1 cellular context compared by ENCODE assay signal in the genomic region with DNA sequence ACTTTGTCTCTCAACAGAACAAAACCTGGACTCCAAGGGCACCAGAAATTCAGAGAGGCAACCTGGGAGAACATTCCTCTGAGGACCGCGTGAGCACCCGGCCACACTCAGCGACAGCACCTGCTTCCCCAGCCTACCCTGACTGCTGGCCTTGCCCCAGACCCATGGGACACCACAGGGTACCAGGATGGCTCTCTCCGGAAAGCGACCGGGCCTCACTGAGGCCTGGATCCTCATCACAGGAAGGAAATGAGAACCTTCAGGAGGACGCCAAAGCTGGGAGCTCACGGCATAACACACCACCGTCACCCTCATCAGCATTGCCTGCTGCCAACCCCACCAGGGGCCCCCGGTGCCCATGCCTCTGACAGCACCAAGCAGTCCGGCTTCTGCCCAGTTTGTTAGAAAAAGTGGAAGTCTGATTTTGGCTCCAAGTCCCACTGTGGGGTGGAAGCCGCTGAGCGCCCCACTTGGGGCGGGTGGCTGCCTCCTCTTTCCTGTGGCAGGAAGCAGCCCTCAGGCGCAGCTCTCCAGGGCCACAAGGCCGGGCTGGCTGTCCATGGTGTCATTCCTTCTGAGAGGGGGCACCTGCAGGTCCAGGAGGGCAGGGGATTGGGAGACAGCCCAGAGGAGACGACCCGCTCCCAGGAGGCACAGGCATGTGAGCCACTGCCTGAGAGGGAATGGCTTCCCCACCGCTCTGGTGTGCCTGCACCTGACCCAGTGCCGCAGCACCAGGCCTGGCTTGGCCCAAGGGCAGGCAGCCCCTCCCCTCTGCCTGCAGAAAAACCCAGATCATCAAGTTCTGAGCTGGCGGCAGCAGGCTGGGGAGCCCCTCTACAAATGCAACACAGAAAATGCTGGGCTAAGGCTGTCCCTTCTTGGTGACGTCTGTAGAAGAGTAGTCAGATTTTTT.
TF ChIP-seq lines count a peak whose summit lies in the region.

No MANE protein-coding gene starts in this region.

TF ChIP-seq in H1, 55 proteins besides CTCF, POLR2A, EP300 and RAD21:
- TF ChIP-seq CHD2 (IDR thresholded peaks at IDR 0.05; ENCODE audit: low read length) (no peak), FOSL1 (IDR thresholded peaks at IDR 0.05; ENCODE audit: insufficient read depth, low read depth, low read length) (no peak), HDAC6 (IDR thresholded peaks at IDR 0.05; ENCODE audit: low read depth, low read length) (no peak), YY1 (IDR thresholded peaks at IDR 0.05; ENCODE audit: low read depth, low read length) (no peak), ZNF274 (IDR thresholded peaks at IDR 0.05; ENCODE audit: borderline replicate concordance, extremely low read depth, low read length) (no peak), SP2 (IDR thresholded peaks at IDR 0.05; ENCODE audit: low read length) (no peak), TAF7 (optimal IDR thresholded peaks at IDR 0.05; ENCODE audit: borderline replicate concordance, low read depth, low read length) (no peak), NANOG (IDR thresholded peaks at IDR 0.05; ENCODE audit: insufficient read depth, low read depth, low read length, poor library complexity, severe bottlenecking) (no peak), RNF2 (IDR thresholded peaks at IDR 0.05; ENCODE audit: borderline replicate concordance, low read depth, low read length, missing control alignments, poor library complexity, severe bottlenecking) (no peak), BACH1 (IDR thresholded peaks at IDR 0.05; ENCODE audit: low read length) (no peak), TCF12 (IDR thresholded peaks at IDR 0.05; ENCODE audit: low read depth, low read length) (no peak), CTBP2 (IDR thresholded peaks at IDR 0.05; ENCODE audit: borderline replicate concordance, insufficient read depth, insufficient read length, low read length) (no peak), SUZ12 (IDR thresholded peaks at IDR 0.05; ENCODE audit: low read length) (no peak), GTF2F1 (IDR thresholded peaks at IDR 0.05; ENCODE audit: borderline replicate concordance, low read depth, low read length) (no peak)
- TF ChIP-seq, protein P1, sequence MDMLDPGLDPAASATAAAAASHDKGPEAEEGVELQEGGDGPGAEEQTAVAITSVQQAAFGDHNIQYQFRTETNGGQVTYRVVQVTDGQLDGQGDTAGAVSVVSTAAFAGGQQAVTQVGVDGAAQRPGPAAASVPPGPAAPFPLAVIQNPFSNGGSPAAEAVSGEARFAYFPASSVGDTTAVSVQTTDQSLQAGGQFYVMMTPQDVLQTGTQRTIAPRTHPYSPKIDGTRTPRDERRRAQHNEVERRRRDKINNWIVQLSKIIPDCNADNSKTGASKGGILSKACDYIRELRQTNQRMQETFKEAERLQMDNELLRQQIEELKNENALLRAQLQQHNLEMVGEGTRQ (IDR thresholded peaks at IDR 0.05; ENCODE audit: low read length), result no peak
- TF ChIP-seq, protein P2, sequence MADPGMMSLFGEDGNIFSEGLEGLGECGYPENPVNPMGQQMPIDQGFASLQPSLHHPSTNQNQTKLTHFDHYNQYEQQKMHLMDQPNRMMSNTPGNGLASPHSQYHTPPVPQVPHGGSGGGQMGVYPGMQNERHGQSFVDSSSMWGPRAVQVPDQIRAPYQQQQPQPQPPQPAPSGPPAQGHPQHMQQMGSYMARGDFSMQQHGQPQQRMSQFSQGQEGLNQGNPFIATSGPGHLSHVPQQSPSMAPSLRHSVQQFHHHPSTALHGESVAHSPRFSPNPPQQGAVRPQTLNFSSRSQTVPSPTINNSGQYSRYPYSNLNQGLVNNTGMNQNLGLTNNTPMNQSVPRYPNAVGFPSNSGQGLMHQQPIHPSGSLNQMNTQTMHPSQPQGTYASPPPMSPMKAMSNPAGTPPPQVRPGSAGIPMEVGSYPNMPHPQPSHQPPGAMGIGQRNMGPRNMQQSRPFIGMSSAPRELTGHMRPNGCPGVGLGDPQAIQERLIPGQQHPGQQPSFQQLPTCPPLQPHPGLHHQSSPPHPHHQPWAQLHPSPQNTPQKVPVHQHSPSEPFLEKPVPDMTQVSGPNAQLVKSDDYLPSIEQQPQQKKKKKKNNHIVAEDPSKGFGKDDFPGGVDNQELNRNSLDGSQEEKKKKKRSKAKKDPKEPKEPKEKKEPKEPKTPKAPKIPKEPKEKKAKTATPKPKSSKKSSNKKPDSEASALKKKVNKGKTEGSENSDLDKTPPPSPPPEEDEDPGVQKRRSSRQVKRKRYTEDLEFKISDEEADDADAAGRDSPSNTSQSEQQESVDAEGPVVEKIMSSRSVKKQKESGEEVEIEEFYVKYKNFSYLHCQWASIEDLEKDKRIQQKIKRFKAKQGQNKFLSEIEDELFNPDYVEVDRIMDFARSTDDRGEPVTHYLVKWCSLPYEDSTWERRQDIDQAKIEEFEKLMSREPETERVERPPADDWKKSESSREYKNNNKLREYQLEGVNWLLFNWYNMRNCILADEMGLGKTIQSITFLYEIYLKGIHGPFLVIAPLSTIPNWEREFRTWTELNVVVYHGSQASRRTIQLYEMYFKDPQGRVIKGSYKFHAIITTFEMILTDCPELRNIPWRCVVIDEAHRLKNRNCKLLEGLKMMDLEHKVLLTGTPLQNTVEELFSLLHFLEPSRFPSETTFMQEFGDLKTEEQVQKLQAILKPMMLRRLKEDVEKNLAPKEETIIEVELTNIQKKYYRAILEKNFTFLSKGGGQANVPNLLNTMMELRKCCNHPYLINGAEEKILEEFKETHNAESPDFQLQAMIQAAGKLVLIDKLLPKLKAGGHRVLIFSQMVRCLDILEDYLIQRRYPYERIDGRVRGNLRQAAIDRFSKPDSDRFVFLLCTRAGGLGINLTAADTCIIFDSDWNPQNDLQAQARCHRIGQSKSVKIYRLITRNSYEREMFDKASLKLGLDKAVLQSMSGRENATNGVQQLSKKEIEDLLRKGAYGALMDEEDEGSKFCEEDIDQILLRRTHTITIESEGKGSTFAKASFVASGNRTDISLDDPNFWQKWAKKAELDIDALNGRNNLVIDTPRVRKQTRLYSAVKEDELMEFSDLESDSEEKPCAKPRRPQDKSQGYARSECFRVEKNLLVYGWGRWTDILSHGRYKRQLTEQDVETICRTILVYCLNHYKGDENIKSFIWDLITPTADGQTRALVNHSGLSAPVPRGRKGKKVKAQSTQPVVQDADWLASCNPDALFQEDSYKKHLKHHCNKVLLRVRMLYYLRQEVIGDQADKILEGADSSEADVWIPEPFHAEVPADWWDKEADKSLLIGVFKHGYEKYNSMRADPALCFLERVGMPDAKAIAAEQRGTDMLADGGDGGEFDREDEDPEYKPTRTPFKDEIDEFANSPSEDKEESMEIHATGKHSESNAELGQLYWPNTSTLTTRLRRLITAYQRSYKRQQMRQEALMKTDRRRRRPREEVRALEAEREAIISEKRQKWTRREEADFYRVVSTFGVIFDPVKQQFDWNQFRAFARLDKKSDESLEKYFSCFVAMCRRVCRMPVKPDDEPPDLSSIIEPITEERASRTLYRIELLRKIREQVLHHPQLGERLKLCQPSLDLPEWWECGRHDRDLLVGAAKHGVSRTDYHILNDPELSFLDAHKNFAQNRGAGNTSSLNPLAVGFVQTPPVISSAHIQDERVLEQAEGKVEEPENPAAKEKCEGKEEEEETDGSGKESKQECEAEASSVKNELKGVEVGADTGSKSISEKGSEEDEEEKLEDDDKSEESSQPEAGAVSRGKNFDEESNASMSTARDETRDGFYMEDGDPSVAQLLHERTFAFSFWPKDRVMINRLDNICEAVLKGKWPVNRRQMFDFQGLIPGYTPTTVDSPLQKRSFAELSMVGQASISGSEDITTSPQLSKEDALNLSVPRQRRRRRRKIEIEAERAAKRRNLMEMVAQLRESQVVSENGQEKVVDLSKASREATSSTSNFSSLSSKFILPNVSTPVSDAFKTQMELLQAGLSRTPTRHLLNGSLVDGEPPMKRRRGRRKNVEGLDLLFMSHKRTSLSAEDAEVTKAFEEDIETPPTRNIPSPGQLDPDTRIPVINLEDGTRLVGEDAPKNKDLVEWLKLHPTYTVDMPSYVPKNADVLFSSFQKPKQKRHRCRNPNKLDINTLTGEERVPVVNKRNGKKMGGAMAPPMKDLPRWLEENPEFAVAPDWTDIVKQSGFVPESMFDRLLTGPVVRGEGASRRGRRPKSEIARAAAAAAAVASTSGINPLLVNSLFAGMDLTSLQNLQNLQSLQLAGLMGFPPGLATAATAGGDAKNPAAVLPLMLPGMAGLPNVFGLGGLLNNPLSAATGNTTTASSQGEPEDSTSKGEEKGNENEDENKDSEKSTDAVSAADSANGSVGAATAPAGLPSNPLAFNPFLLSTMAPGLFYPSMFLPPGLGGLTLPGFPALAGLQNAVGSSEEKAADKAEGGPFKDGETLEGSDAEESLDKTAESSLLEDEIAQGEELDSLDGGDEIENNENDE (IDR thresholded peaks at IDR 0.05; ENCODE audit: insufficient replicate concordance, low read length), result no peak
